ENCODE assay signal across 1 cellular context in the genomic region with DNA sequence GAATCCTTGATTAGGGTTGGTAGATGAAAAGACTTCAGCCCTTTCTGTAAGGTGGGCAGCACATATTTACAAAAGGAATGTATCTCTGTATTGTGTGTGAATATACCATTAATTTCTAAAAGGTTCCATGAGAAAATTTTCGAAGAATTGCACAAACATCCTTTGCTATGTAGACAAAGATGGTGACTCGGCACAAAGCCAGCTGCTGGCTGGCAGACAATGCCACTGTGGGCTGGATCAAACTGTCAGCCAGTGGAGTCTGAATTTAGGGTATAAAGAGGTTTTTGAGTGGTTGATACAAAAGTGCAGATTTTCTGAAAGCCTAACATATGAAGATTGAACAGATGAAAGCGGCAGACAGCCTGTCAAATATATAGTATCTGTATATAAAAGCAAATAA.
TF ChIP-seq lines count a peak whose summit lies in the region.

No MANE protein-coding gene starts in this region.

TF ChIP-seq in IMR-90, 13 proteins besides CTCF, POLR2A, EP300 and RAD21:
- TF ChIP-seq BHLHE40 (IDR thresholded peaks at IDR 0.05; ENCODE audit: low read depth, low read length), result no peak
- TF ChIP-seq, protein P1, sequence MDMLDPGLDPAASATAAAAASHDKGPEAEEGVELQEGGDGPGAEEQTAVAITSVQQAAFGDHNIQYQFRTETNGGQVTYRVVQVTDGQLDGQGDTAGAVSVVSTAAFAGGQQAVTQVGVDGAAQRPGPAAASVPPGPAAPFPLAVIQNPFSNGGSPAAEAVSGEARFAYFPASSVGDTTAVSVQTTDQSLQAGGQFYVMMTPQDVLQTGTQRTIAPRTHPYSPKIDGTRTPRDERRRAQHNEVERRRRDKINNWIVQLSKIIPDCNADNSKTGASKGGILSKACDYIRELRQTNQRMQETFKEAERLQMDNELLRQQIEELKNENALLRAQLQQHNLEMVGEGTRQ (IDR thresholded peaks at IDR 0.05; ENCODE audit: low read depth, low read length), result no peak
- TF ChIP-seq SMC3 (IDR thresholded peaks at IDR 0.05; ENCODE audit: low read depth, low read length), result no peak
- TF ChIP-seq FOS (IDR thresholded peaks at IDR 0.05; ENCODE audit: low read depth, low read length), result no peak
- no peak for TF ChIP-seq NFE2L2 (IDR thresholded peaks at IDR 0.05; ENCODE audit: low read depth, low read length)
- TF ChIP-seq ELK1 (IDR thresholded peaks at IDR 0.05; ENCODE audit: borderline replicate concordance, low read depth, low read length), result no peak
- TF ChIP-seq MAZ (IDR thresholded peaks at IDR 0.05; ENCODE audit: borderline replicate concordance, low read depth, low read length), result no peak
- TF ChIP-seq CEBPB (IDR thresholded peaks at IDR 0.05; ENCODE audit: low read depth, low read length), result no peak
- no peak for TF ChIP-seq RFX5 (IDR thresholded peaks at IDR 0.05; ENCODE audit: low read depth, low read length)
- TF ChIP-seq RCOR1 (IDR thresholded peaks at IDR 0.05; ENCODE audit: insufficient replicate concordance, low read length), result no peak
- TF ChIP-seq MAFK (IDR thresholded peaks at IDR 0.05; ENCODE audit: low read depth, low read length), result no peak
- TF ChIP-seq MXI1 (IDR thresholded peaks at IDR 0.05; ENCODE audit: borderline replicate concordance, low read depth, low read length), result no peak
- TF ChIP-seq CHD1 (IDR thresholded peaks at IDR 0.05; ENCODE audit: low read depth, low read length), result no peak
